ENCODE assay signal across 29 cellular contexts in the genomic region with DNA sequence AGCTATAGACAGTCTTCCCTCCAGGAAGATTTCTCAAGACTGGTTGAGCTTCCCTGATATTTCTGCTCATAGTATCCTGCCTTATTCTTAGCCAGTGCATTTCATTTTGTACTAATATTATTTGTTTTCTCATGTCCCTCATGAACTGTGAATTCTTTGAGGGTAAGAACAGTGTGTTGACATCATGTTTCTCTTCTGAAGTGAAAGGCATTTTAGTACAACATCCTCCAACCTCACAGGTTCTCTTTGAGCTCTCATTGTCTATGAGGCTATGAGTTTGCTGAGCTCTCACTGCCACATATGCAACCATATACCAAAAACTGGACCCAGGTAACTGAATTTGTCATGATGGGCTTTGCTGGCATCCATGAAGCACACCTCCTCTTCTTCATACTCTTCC. TPM values are rescaled to one million over a fixed set of nuclear protein-coding genes. Genes with fewer than 3 reads are reported as not detected.
"Had no signal": no experiment of that assay in that cellular context is flagged by ENCODE, and none has a peak within 500 bp of the region (broad histone marks: within the 10 kb centered on the region; RNA-seq: fewer than 3 reads in every experiment).

A gene with protein sequence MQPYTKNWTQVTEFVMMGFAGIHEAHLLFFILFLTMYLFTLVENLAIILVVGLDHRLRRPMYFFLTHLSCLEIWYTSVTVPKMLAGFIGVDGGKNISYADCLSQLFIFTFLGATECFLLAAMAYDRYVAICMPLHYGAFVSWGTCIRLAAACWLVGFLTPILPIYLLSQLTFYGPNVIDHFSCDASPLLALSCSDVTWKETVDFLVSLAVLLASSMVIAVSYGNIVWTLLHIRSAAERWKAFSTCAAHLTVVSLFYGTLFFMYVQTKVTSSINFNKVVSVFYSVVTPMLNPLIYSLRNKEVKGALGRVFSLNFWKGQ (plus strand): TSS at position 301 of the 400 bp plus-strand sequence. CDS start 0 bp downstream, at position 301.

- H3K4me1 ChIP-seq: left lung, parathyroid adenoma, right atrium auricular region, suprapubic skin, transverse colon had no signal

- DNase-seq: dermis blood vessel endothelial cell; effector memory CD8-positive, alpha-beta T cell; erythroblast; esophagus squamous epithelium; foreskin melanocyte; head of caudate nucleus; kidney; left lung; natural killer cell; sigmoid colon; stimulated activated CD4-positive, alpha-beta T cell treated with anti-CD3 and anti-CD28 coated beads, Interleukin-15, amount 100 ng/mL, for 24 hours; stimulated activated CD4-positive, alpha-beta T cell treated with anti-CD3 and anti-CD28 coated beads, Interleukin-2, amount 100 ng/mL, for 48 hours; stimulated activated naive B cell treated with anti-CD40 and anti-IgM and Interleukin-4, amounts not matched to agents 10 μg/mL and 1 μg/mL and 100 μg/mL, for 72 hours; transverse colon had no signal

- H3K9me3 ChIP-seq: esophagus squamous epithelium, neutrophil, sigmoid colon, suprapubic skin, transverse colon had no signal

- H3K9ac ChIP-seq: parathyroid adenoma had no signal

- H3K27me3 ChIP-seq: esophagus squamous epithelium, hepatocyte, left lung, neutrophil, right atrium auricular region, sigmoid colon, suprapubic skin, transverse colon had no signal

- ATAC-seq: effector memory CD8-positive, alpha-beta T cell; left lung; natural killer cell; stimulated activated naive B cell treated with anti-CD40 and anti-IgM and Interleukin-4, amounts not matched to agents 10 μg/mL and 1 μg/mL and 100 μg/mL, for 72 hours had no signal

- H3K36me3 ChIP-seq: esophagus squamous epithelium, left lung, neutrophil, right atrium auricular region, sigmoid colon, suprapubic skin, transverse colon had no signal

- H2AFZ ChIP-seq: hepatocyte, parathyroid adenoma had no signal

- H3K4me3 ChIP-seq: coronary artery, esophagus squamous epithelium, hepatocyte, left lung, right atrium auricular region, sigmoid colon, skin epidermis, suprapubic skin, transverse colon had no signal

- H3K4me2 ChIP-seq: hepatocyte had no signal

- H3K27ac ChIP-seq: hepatocyte, neutrophil, suprapubic skin had no signal

RNA-seq across cellular contexts. Expression of the gene that starts here (rescaled TPM):
- total RNA-seq: dermis blood vessel endothelial cell, esophagus squamous epithelium, hepatocyte, kidney, left lung, lower leg skin, mesenteric fat pad, mononuclear cell, natural killer cell, omental fat pad, progenitor cell of endocrine pancreas, right atrium auricular region, sigmoid colon, transverse colon, ureter had no signal
- polyA plus RNA-seq: hepatocyte, neural cell, sigmoid colon, thymus had no signal
